In the genomic region with DNA sequence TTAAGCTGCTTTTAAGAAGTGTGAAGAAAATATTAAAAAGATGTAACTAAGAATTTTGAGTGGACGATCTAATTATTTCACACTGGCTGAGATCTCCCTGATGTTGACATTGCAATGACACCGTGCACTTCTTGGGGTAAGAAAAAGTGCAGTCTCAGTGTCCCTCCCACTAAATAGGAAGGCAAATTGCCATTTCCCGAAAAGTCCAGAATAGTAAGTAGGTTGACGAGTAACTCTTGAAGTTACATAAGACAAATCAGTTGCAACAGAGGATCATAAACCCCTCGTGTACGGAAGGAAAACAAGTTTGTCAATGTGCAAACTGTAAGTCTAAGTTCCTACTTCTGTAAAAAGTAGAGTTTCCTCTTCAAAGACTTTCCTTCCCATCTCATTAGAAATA, we compare ENCODE assay signal across 7 cellular contexts.
DNase-seq lines count a peak whose midpoint lies in the region; ATAC-seq and TF ChIP-seq lines count a peak whose summit lies in the region.
"Not testable (repeated sequence)": the region's sequence is repeated elsewhere in the genome, so short reads cannot be mapped to it uniquely, and the experiment has no call there.

No MANE protein-coding gene starts in this region.

- H3K4me1 ChIP-seq in right cardiac atrium (ENCODE audit: control insufficient read depth, insufficient read depth, low read length); lower lobe of right lung: not testable (repeated sequence)

- TF ChIP-seq CTCF in HL-60 (IDR thresholded peaks at IDR 0.05; ENCODE audit: insufficient read depth, low read length); lower lobe of right lung (IDR thresholded peaks at IDR 0.05): not testable (repeated sequence)

- not testable (repeated sequence) for H3K4me3 ChIP-seq in HL-60 (replicated peaks; ENCODE audit: insufficient read depth, low read length); right cardiac atrium (ENCODE audit: low read length); lower lobe of right lung

- H3K27ac ChIP-seq in HL-60 (replicated peaks) (peak overlapping the region; percentile 63), lower lobe of right lung (peak overlapping the region; percentile 46)
- H3K27ac ChIP-seq in right cardiac atrium (ENCODE audit: low read length): not testable (repeated sequence)

- H3K9me3 ChIP-seq in right cardiac atrium (ENCODE audit: control insufficient read depth, low read length); lower lobe of right lung: not testable (repeated sequence)

- 59% methylated on average over 4 of the region's 6 CpGs for WGBS in right cardiac atrium

- H3K36me3 ChIP-seq in lower lobe of right lung: not testable (repeated sequence)

- intact Hi-C loops in right cardiac atrium (cut with DNase I); lower lobe of right lung (cut with DNase I); sciatic nerve (cut with DNase I): not testable (repeated sequence)

- H3K27me3 ChIP-seq in HL-60 (ENCODE audit: insufficient read depth, poor library complexity, severe bottlenecking); right cardiac atrium (ENCODE audit: control insufficient read depth, insufficient read depth); lower lobe of right lung (ENCODE audit: low read depth): not testable (repeated sequence)

- DNase-seq in HL-60 (ENCODE audit: low read depth in 1 of 2, low spot score in 1 of 2) (peak in 1 of 2 experiments; percentile 75), NOMO-1 (lab: John Stamatoyannopoulos, UW; ENCODE audit: unreplicated experiment in 2 of 2) (peak; percentile 6 to 72), SKM-1 (lab: John Stamatoyannopoulos, UW; ENCODE audit: unreplicated experiment) (peak; percentile 14), globus pallidus (ENCODE audit: low spot score) (peak; percentile 6)
- not testable (repeated sequence) for DNase-seq in right cardiac atrium; lower lobe of right lung; sciatic nerve (ENCODE audit: low spot score)

- peak; percentile 28 to 42 for ATAC-seq in right cardiac atrium
- peak; percentile 63 to 74 for ATAC-seq in lower lobe of right lung
- peak; percentile 76 for ATAC-seq in sciatic nerve
